18 cellular contexts compared by ENCODE assay signal in genomic region chr11:68505596-68505995, GRCh38. TPM values are rescaled to one million over a fixed set of nuclear protein-coding genes. Genes with fewer than 3 reads are reported as not detected.
DNase-seq lines count a peak whose midpoint lies in the region; TF ChIP-seq lines count a peak whose summit lies in the region.
"Had no signal": no experiment of that assay in that cellular context is flagged by ENCODE, and none has a peak within 500 bp of the region (broad histone marks: within the 10 kb centered on the region; RNA-seq: fewer than 3 reads in every experiment).

No MANE protein-coding gene starts in this region.

- H4K12ac ChIP-seq in trophoblast cell (ENCODE audit: low read depth, low read length): no peak overlapping the region

- no peaks in the 10 kb centered on the region for H3K27me3 ChIP-seq in BLaER1
- H3K27me3 ChIP-seq in trophoblast cell (ENCODE audit: insufficient read depth, low read length): no peaks in the 10 kb centered on the region
- H3K27me3 ChIP-seq: ovary, suprapubic skin had no signal

- TF ChIP-seq CTCF in HFFc6 (IDR thresholded peaks at IDR 0.05) (no peak), cardiac fibroblast (IDR thresholded peaks at IDR 0.05; ENCODE audit: low read depth, low read length) (no peak)

- H3K14ac ChIP-seq in trophoblast cell (ENCODE audit: low read length): no peak overlapping the region

- H3K4ac ChIP-seq in trophoblast cell (ENCODE audit: low read depth, low read length): peak overlapping the region; percentile 6

- H3K9me3 ChIP-seq in BLaER1: no peaks in the 10 kb centered on the region
- H3K9me3 ChIP-seq in trophoblast cell (ENCODE audit: insufficient read depth, low read depth, low read length): no peaks in the 10 kb centered on the region
- H3K9me3 ChIP-seq: ovary, suprapubic skin had no signal

- no peak overlapping the region for H2BK120ac ChIP-seq in trophoblast cell (ENCODE audit: insufficient read depth, low read length, poor library complexity)

- no peak overlapping the region for H2AK5ac ChIP-seq in trophoblast cell (ENCODE audit: low read length)

- H3K36me3 ChIP-seq in BLaER1: peaks cover 16% of the 10 kb centered on the region; the same call in 1 of the 2 replicates
- H3K36me3 ChIP-seq in trophoblast cell (ENCODE audit: control insufficient read depth in 1 of 2, insufficient read depth in 2 of 2, low read length in 2 of 2): peaks cover 0 to 3% of the 10 kb centered on the region in 2 experiments
- H3K36me3 ChIP-seq: ovary, suprapubic skin had no signal

- no peak overlapping the region for H2BK5ac ChIP-seq in trophoblast cell (ENCODE audit: low read depth, low read length, poor library complexity)

- no peaks in the 10 kb centered on the region for H3K79me1 ChIP-seq in trophoblast cell (ENCODE audit: low read length)

- no peaks in the 10 kb centered on the region for H3K9me3 Mint-ChIP-seq in HFFc6

- H3K9ac ChIP-seq in BLaER1 (peak overlapping the region; percentile 58), trophoblast cell (ENCODE audit: low read length) (no peak overlapping the region)

- WGBS in trophoblast cell (ENCODE audit: extremely low coverage, insufficient coverage, insufficient read length): no CpG with 5 or more reads among the region's 2 CpGs

- H3K23ac ChIP-seq in trophoblast cell (ENCODE audit: low read length): no peak overlapping the region

- no peaks in the 10 kb centered on the region for H3K27me3 Mint-ChIP-seq in HFFc6 (ENCODE audit: insufficient read depth)
- H3K27me3 Mint-ChIP-seq: activated naive CD8-positive, alpha-beta T cell; CD4-positive, alpha-beta memory T cell had no signal

- H3K4me1 Mint-ChIP-seq in HFFc6 (ENCODE audit: low read depth): peaks cover 70% of the 10 kb centered on the region

- no peak overlapping the region for H2BK12ac ChIP-seq in trophoblast cell (ENCODE audit: low read length)

- H3K27ac ChIP-seq in BLaER1 (peak overlapping the region; percentile 67), trophoblast cell (ENCODE audit: low read depth, low read length) (no peak overlapping the region)
- H3K27ac ChIP-seq: ovary, PC-9, suprapubic skin had no signal

- H2AFZ ChIP-seq in trophoblast cell (ENCODE audit: insufficient read depth, low read length, poor library complexity): no peak overlapping the region
- H2AFZ ChIP-seq: PC-9 had no signal

- H4K20me1 ChIP-seq in BLaER1: peaks cover 100% of the 10 kb centered on the region

- no peak overlapping the region for H4K91ac ChIP-seq in trophoblast cell (ENCODE audit: low read depth, low read length)

- H3K79me2 ChIP-seq in trophoblast cell (ENCODE audit: control insufficient read depth, insufficient read depth, low read length, poor library complexity): peaks cover 15% of the 10 kb centered on the region

- no peak overlapping the region for H4K8ac ChIP-seq in trophoblast cell (ENCODE audit: low read depth, low read length)

- peak overlapping the region; percentile 49; the same call in 1 of the 2 replicates for H3K4me3 ChIP-seq in BLaER1
- no peak overlapping the region for H3K4me3 ChIP-seq in cardiac fibroblast (replicated peaks in 1 of 2; ENCODE audit: low read depth in 2 of 2, low read length in 2 of 2)
- H3K4me3 ChIP-seq in trophoblast cell (ENCODE audit: low read depth, low read length): no peak overlapping the region
- H3K4me3 ChIP-seq: ovary, PC-9, suprapubic skin had no signal

- DNase-seq in HFFc6: peak; percentile 46
- peak; percentile 26 to 45 for DNase-seq in cardiac fibroblast (ENCODE audit: low read depth in 2 of 2)
- no peak for DNase-seq in trophoblast cell
- no peak for DNase-seq in COLO668 (lab: John Stamatoyannopoulos, UW; ENCODE audit: unreplicated experiment)
- no peak for DNase-seq in DMS114 treated with DMSO at 0.1 percent for 48 hours (lab: John Stamatoyannopoulos, UW; ENCODE audit: unreplicated experiment)
- no peak for DNase-seq in T-helper 1 cell
- DNase-seq in NCI-H1048 (lab: John Stamatoyannopoulos, UW): no peak
- DNase-seq: activated CD4-positive, CD25-positive, alpha-beta regulatory T cell; activated CD8-positive, alpha-beta memory T cell treated with anti-CD3 and anti-CD28 coated beads, Interleukin-2, amount 50 U/mL, for 48 hours; CD4-positive, alpha-beta memory T cell; cerebellar nuclear complex; glutamatergic neuron; NCI-H510A; ovary; PC-9 had no signal

- no peak overlapping the region for H3K18ac ChIP-seq in trophoblast cell (ENCODE audit: low read length)

- H3K4me3 Mint-ChIP-seq in HFFc6: peak overlapping the region; percentile 62
- H3K4me3 Mint-ChIP-seq: CD4-positive, alpha-beta memory T cell had no signal

- H3K36me3 Mint-ChIP-seq in HFFc6 (ENCODE audit: low read depth): no peaks in the 10 kb centered on the region; the same call in 1 of the 2 replicates

- H3K4me1 ChIP-seq in BLaER1 (peaks cover 99% of the 10 kb centered on the region), trophoblast cell (ENCODE audit: control insufficient read depth in 1 of 2, insufficient read depth in 2 of 2, low read length in 2 of 2) (peaks cover 0 to 6% of the 10 kb centered on the region in 2 experiments)

- peak overlapping the region; percentile 78 for H3K27ac Mint-ChIP-seq in HFFc6

- H3K4me2 ChIP-seq in BLaER1 (peak overlapping the region; percentile 84), trophoblast cell (ENCODE audit: low read length) (no peak overlapping the region)
- H3K4me2 ChIP-seq: PC-9 had no signal

RNA-seq across cellular contexts. Expression of gene PPP6R3, which starts 45.0 kb away (rescaled TPM):
- total RNA-seq in HFFc6 (2021; fragmentation: NEBNext Ultra II Directional; extraction: Animal tissue kit (Norgen Biotek cat#: 25700)): 10 to 100 TPM; 62.5 to 72.0 (median 67.8) TPM
- 62.5 and 63.2 TPM in 2 replicates for polyA plus RNA-seq in trophoblast cell (2013)

Comparison
In these comparisons a context has a peak if more than half of its experiments do, and no peak if none do; other contexts are left out.
1. DNase-seq: peak in HFFc6 (single experiment) and cardiac fibroblast (2 of 2); none in trophoblast cell (0 of 2), COLO668 (single experiment), DMS114 treated with DMSO at 0.1 percent for 48 hours (single experiment), T-helper 1 cell (0 of 5) and NCI-H1048 (single experiment).